1 cellular context compared by ENCODE assay signal in the genomic region with DNA sequence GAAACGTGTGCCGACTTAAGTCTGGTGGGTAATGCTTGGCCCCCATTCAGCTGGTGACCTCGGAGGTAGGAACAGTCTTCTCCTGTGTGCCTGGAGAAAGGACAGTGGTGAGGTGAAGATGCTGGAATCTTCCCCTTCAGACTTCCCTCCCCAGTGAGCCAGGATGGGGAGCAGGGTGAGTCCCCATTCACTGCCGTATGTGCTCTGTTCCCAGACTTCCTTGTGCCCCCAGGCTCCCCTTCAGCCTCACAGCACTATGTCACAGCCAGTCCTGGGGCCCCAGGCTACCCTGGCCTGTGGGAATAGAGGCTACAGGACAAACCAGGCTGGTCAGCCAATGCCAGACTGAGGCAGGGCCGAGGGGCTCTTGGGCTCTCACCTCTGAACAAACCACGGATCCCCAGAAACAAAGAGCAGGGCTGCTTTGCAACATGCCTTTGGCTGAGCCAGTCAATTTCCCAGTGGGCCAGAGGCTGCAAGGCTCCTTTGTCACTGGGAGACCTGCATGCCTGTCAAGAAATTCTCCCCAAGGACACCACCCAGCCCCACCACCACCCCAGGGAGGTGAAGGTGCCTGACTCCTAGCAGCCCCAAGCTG.
A peak's percentile ranks its signal among the peaks of the same experiment; 100 is the strongest.
TF ChIP-seq lines count a peak whose summit lies in the region.

No MANE protein-coding gene starts in this region.

TF ChIP-seq in HepG2, 621 proteins besides CTCF, POLR2A, EP300 and RAD21:
- peak; percentile 43 for TF ChIP-seq ZNF883 (CRISPR knock-in tag; IDR thresholded peaks at IDR 0.05; ENCODE audit: not compliant biosample characterization)
- TF ChIP-seq ZNF274 (CRISPR knock-in tag; IDR thresholded peaks at IDR 0.05): 0 out of 2 replicates have a peak, but pooled peaks have one; percentile 21
- TF ChIP-seq MIER3 (CRISPR knock-in tag; IDR thresholded peaks at IDR 0.05; ENCODE audit: borderline replicate concordance): no peak
- 0 out of 2 replicates have a peak, but pooled peaks have one; percentile 4 for TF ChIP-seq ZNF687 (CRISPR knock-in tag; IDR thresholded peaks at IDR 0.05)
